Comparison of ENCODE assay signal across 1 cellular context in genomic region chr5:180811623-180812119, GRCh38.
TF ChIP-seq lines count a peak whose summit lies in the region.

No MANE protein-coding gene starts in this region.

TF ChIP-seq in IMR-90, 13 proteins besides CTCF, POLR2A, EP300 and RAD21 (continued from another document):
- TF ChIP-seq BHLHE40 (IDR thresholded peaks at IDR 0.05; ENCODE audit: low read depth, low read length) (no peak), MAFK (IDR thresholded peaks at IDR 0.05; ENCODE audit: low read depth, low read length) (no peak), CEBPB (IDR thresholded peaks at IDR 0.05; ENCODE audit: low read depth, low read length) (no peak), CHD1 (IDR thresholded peaks at IDR 0.05; ENCODE audit: low read depth, low read length) (no peak), RFX5 (IDR thresholded peaks at IDR 0.05; ENCODE audit: low read depth, low read length) (no peak), RCOR1 (IDR thresholded peaks at IDR 0.05; ENCODE audit: insufficient replicate concordance, low read length) (no peak), FOS (IDR thresholded peaks at IDR 0.05; ENCODE audit: low read depth, low read length) (no peak), SMC3 (IDR thresholded peaks at IDR 0.05; ENCODE audit: low read depth, low read length) (no peak), NFE2L2 (IDR thresholded peaks at IDR 0.05; ENCODE audit: low read depth, low read length) (no peak), MXI1 (IDR thresholded peaks at IDR 0.05; ENCODE audit: borderline replicate concordance, low read depth, low read length) (no peak)
- TF ChIP-seq, protein P1, sequence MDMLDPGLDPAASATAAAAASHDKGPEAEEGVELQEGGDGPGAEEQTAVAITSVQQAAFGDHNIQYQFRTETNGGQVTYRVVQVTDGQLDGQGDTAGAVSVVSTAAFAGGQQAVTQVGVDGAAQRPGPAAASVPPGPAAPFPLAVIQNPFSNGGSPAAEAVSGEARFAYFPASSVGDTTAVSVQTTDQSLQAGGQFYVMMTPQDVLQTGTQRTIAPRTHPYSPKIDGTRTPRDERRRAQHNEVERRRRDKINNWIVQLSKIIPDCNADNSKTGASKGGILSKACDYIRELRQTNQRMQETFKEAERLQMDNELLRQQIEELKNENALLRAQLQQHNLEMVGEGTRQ (IDR thresholded peaks at IDR 0.05; ENCODE audit: low read depth, low read length): no peak
- TF ChIP-seq, protein P2, sequence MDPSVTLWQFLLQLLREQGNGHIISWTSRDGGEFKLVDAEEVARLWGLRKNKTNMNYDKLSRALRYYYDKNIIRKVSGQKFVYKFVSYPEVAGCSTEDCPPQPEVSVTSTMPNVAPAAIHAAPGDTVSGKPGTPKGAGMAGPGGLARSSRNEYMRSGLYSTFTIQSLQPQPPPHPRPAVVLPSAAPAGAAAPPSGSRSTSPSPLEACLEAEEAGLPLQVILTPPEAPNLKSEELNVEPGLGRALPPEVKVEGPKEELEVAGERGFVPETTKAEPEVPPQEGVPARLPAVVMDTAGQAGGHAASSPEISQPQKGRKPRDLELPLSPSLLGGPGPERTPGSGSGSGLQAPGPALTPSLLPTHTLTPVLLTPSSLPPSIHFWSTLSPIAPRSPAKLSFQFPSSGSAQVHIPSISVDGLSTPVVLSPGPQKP (IDR thresholded peaks at IDR 0.05; ENCODE audit: borderline replicate concordance, low read depth, low read length): no peak
